Comparison of ENCODE assay signal across 16 cellular contexts in the genomic region with DNA sequence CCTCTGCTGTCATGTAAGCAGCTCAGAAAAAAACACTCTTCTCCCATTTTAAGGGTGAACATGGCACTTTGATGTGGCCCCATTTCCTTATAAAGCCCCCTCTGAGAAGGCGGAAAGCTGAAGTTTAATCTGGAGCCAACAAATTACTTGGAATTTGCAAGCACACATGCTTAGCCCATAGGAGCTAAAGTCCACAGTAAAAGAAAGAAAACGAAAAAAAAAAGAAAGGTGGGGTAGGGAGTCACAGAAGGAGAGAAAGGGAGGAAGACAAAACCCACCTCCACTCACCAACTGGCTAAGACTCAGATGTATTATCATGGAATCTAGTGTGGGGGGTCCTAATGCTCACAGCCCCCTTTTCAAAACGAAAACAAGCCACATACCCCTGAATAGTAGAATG. TPM values are rescaled to one million over a fixed set of nuclear protein-coding genes. Genes with fewer than 3 reads are reported as not detected.
"Had no signal": no experiment of that assay in that cellular context is flagged by ENCODE, and none has a peak within 500 bp of the region (broad histone marks: within the 10 kb centered on the region; RNA-seq: fewer than 3 reads in every experiment).

No MANE protein-coding gene starts in this region.

- H3K36me3 ChIP-seq: colonic mucosa, heart right ventricle, left lung, pancreas, tibial nerve had no signal

- H3K9me3 ChIP-seq: colonic mucosa, left lung, pancreas, tibial nerve had no signal

- H3K4me1 ChIP-seq: colonic mucosa had no signal

- ATAC-seq: activated naive CD4-positive, alpha-beta T cell treated with anti-CD3 and anti-CD28 coated beads, Interleukin-2, amount 50 U/mL, for 72 hours; heart right ventricle; left lung; pancreas; SK-N-SH treated with all-trans-retinoic acid at 6 μM for 48 hours had no signal

- H3K4me3 ChIP-seq: colonic mucosa, heart right ventricle, left lung, pancreas, tibial nerve had no signal

- FAIRE-seq: astrocyte, endothelial cell of umbilical vein, pancreas had no signal

- DNase-seq: activated B cell treated with CpG ODN at 0.5 μM for 24 hours; activated CD4-positive, alpha-beta T cell treated with anti-CD3 and anti-CD28 coated beads, Interleukin-2, amount 50 U/mL, for 1 hour; colonic mucosa; effector CD4-positive, alpha-beta T cell; foreskin melanocyte; heart right ventricle; islet precursor cell; left lung; pancreas had no signal

- H3K27ac ChIP-seq: colonic mucosa, left lung, pancreas had no signal

RNA-seq across cellular contexts. Expression of a gene that starts 30.4 kb away (rescaled TPM):
- total RNA-seq: activated B cell treated with CpG ODN at 0.5 μM for 24 hours, astrocyte had no signal
- polyA plus RNA-seq: neural cell had no signal

RNA-seq across cellular contexts. Expression of a gene that starts 57.0 kb away (rescaled TPM):
- total RNA-seq: activated B cell treated with CpG ODN at 0.5 μM for 24 hours; activated CD8-positive, alpha-beta memory T cell treated with anti-CD3 and anti-CD28 coated beads for 36 hours; endothelial cell of umbilical vein had no signal
- polyA plus RNA-seq: endothelial cell of umbilical vein had no signal
